In the genomic region with DNA sequence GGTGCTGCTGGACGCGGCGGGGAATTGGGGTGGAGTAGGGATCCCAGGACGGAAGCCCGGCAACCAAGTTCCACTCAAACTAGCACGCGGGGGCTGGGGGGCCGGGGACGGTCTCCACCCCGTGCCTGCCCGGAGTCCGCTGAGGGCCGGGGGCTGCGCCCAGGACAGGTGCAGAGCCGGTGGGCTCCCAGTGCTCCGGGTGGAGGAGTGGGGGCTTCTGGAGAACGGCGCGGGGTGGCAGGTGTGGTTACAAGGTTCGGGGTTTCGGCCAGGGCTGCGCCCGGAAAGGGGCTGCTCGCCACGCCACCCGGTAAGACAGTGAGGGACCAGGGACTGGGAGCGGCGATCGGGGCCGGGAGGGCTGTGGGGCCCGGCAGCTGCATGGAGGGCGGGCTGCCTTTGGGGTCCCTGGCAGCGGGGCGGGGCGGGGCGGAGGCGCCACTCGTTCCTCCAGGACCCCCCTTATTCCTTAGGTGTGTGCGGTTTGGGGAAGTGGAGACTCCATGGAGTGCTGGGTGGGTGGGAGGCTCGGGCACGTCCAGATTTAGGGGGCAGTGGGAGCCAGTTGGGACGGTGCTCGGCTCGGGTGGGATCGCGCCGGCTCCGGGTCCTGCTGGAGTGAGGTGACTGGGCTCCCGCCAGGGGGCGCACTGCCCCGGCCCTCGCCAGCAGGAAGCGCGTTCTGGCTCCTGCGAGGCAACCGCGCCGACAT, we compare ENCODE assay signal across 7 cellular contexts. TPM values are rescaled to one million over a fixed set of nuclear protein-coding genes. Genes with fewer than 3 reads are reported as not detected.
DNase-seq lines count a peak whose midpoint lies in the region; ATAC-seq and TF ChIP-seq lines count a peak whose summit lies in the region.

No MANE protein-coding gene starts in this region.

- peaks cover 35% of the 10 kb centered on the region for H3K4me1 Mint-ChIP-seq in activated CD8-positive, alpha-beta T cell treated with anti-CD3 and anti-CD28 coated beads for 36 hours (ENCODE audit: low read depth)

- intact Hi-C loops in activated CD8-positive, alpha-beta T cell treated with anti-CD3 and anti-CD28 coated beads for 36 hours (cut with micrococcal nuclease): loop anchor here (5.0 kb wide), 1 partner anchor 185 kb away; no protein-coding TSS in a partner anchor

- H3K36me3 Mint-ChIP-seq in activated CD8-positive, alpha-beta T cell treated with anti-CD3 and anti-CD28 coated beads for 36 hours (ENCODE audit: low read depth): no peaks in the 10 kb centered on the region

- H3K4me3 ChIP-seq in GM12865 (ENCODE audit: low read depth, low read length) (peak overlapping the region; percentile 52), ectodermal cell (ENCODE audit: insufficient read depth, low read depth, low read length) (peak overlapping the region; percentile 86)

- ATAC-seq in HG02852 (IDR thresholded peaks at IDR 0.05; ENCODE audit: unreplicated experiment): peak; percentile 42
- ATAC-seq in activated CD8-positive, alpha-beta T cell treated with anti-CD3 and anti-CD28 coated beads for 36 hours: peak; percentile 69

- no peaks in the 10 kb centered on the region for H3K36me3 ChIP-seq in ectodermal cell (ENCODE audit: control insufficient read depth, insufficient read depth, low read length)

- CTCF ChIA-PET in activated CD8-positive, alpha-beta T cell treated with anti-CD3 and anti-CD28 coated beads for 36 hours (lab: Charles Lee): interaction anchor here (1.0 kb wide), 1 partner anchor 167 kb away, joined by 3 read pairs; no protein-coding TSS in a partner anchor

- peaks cover 56% of the 10 kb centered on the region for H3K4me1 ChIP-seq in ectodermal cell (ENCODE audit: control insufficient read depth, insufficient read depth, low read length)

- no peaks in the 10 kb centered on the region for H3K27me3 ChIP-seq in ectodermal cell (ENCODE audit: control insufficient read depth, insufficient read depth, low read length, poor library complexity, severe bottlenecking)

- no peaks in the 10 kb centered on the region for H3K9me3 Mint-ChIP-seq in activated CD8-positive, alpha-beta T cell treated with anti-CD3 and anti-CD28 coated beads for 36 hours

- no peaks in the 10 kb centered on the region for H3K9me3 ChIP-seq in ectodermal cell (ENCODE audit: control insufficient read depth, low read length)

- WGBS in ectodermal cell, 2 experiments: 1% methylated on average over 58 of the region's 58 CpGs

- DNase-seq in GM12865 (ENCODE audit: low read depth) (peak; percentile 81), NCI-H460 (ENCODE audit: extremely low read depth, low read depth) (peak; percentile 35), medulla oblongata (ENCODE audit: extremely low spot score) (peak; percentile 73)
- peak; percentile 77 for DNase-seq in activated CD8-positive, alpha-beta T cell treated with anti-CD3 and anti-CD28 coated beads for 36 hours
- DNase-seq in stimulated activated CD4-positive, alpha-beta T cell treated with anti-CD3 and anti-CD28 coated beads, TNF-alpha, amount 100 ng/mL, for 24 hours (ENCODE audit: low read depth in 3 of 3): peak; percentile 62 to 82 (median 66)

- TF ChIP-seq CTCF in GM12865 (IDR thresholded peaks at IDR 0.05; ENCODE audit: insufficient read depth, low read depth, low read length, missing control alignments): peak; percentile 95
- peak; percentile 98 for TF ChIP-seq CTCF in activated CD8-positive, alpha-beta T cell treated with anti-CD3 and anti-CD28 coated beads for 36 hours (IDR thresholded peaks at IDR 0.05)

- no peak overlapping the region for H3K27ac ChIP-seq in ectodermal cell (ENCODE audit: insufficient read depth, low read depth, low read length, poor library complexity, severe bottlenecking)

- POLR2A ChIA-PET in activated CD8-positive, alpha-beta T cell treated with anti-CD3 and anti-CD28 coated beads for 36 hours (lab: Charles Lee): no interaction called here

- H3K27me3 Mint-ChIP-seq in activated CD8-positive, alpha-beta T cell treated with anti-CD3 and anti-CD28 coated beads for 36 hours: peaks cover 25% of the 10 kb centered on the region

- no peak overlapping the region for H3K27ac Mint-ChIP-seq in activated CD8-positive, alpha-beta T cell treated with anti-CD3 and anti-CD28 coated beads for 36 hours

- H3K4me3 Mint-ChIP-seq in activated CD8-positive, alpha-beta T cell treated with anti-CD3 and anti-CD28 coated beads for 36 hours: peak overlapping the region; percentile 73

RNA-seq across cellular contexts. Expression of gene TSPAN18, which starts 0.8 kb away (rescaled TPM):
- not detected in 2 replicates for total RNA-seq in NCI-H460 (2014; rRNA removed; shearing (Covaris generic))
- polyA plus RNA-seq in NCI-H460 (2014; cell fraction: nucleus; rRNA removed): not detected in 2 replicates
- total RNA-seq in activated CD8-positive, alpha-beta T cell treated with anti-CD3 and anti-CD28 coated beads for 36 hours: under 1 TPM; 0.85 to 0.92 TPM
- 97.7 TPM for polyA plus RNA-seq in ectodermal cell (2013, experiment 1 of 4)
- 118 TPM for polyA plus RNA-seq in ectodermal cell (2013, experiment 2 of 4)
- 79.6 TPM for polyA plus RNA-seq in ectodermal cell (2013, experiment 3 of 4)
- 97.4 TPM for polyA plus RNA-seq in ectodermal cell (2013, experiment 4 of 4)
